ENCODE assay signal across 25 cellular contexts in the genomic region with DNA sequence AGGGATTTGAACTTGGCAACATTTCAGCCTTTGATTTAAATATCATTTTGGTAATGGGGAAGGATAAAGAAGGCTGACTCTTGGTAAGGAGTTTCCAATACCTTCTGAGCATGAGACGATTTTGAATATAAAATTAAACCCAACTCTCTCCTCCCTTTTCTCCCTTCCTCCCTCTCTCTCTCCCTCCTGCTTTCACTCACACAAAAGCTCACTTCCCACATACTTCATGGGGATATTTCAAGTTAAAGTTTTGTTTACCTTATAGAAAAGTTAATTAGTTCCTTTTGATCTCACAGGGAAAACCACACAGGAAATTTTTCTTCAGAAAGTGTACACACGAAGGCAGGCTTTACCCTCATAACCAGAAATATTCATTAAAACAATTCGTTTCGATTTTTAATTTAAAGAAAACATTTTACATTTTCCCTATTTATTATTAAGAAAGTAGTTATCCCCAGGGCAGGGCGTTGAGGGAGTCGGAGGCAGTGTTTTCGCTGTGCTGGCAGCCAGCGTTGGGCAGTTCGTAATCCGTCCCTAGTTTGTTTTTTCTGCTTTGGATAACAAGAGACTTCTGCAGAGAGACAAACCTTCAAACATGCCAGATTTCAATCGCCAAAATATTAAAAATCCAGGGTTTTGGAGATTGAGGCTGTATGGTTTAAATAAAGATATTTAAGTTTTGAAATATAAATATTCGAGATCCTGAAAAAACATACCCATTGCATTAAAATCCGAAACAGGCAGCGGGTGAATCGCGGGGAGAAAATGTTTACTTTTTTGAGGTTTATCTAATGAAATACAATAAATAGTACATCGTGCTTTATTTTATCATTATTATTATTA. TPM values are rescaled to one million over a fixed set of nuclear protein-coding genes. Genes with fewer than 3 reads are reported as not detected.
A peak's percentile ranks its signal among the peaks of the same experiment; 100 is the strongest.
DNase-seq lines count a peak whose midpoint lies in the region; ATAC-seq, FAIRE-seq and TF ChIP-seq lines count a peak whose summit lies in the region.
"Had no signal": no experiment of that assay in that cellular context is flagged by ENCODE, and none has a peak within 500 bp of the region (broad histone marks: within the 10 kb centered on the region; RNA-seq: fewer than 3 reads in every experiment).

No MANE protein-coding gene starts in this region.

- H3K14ac ChIP-seq in H1 (ENCODE audit: insufficient read length), result no peak overlapping the region

- H3K79me2 ChIP-seq in HepG2 (ENCODE audit: insufficient read depth, low read length) (no peaks in the 10 kb centered on the region), H1 (ENCODE audit: control insufficient read depth in 1 of 2, insufficient read depth in 2 of 2, low read length in 2 of 2) (no peaks in the 10 kb centered on the region)

- H2BK15ac ChIP-seq in H1 (ENCODE audit: low read length), result no peak overlapping the region

- TF ChIP-seq RAD21 in HepG2 (CRISPR knock-in tag; IDR thresholded peaks at IDR 0.05), result no peak
- no peak for TF ChIP-seq RAD21 in H1 (IDR thresholded peaks at IDR 0.05 in 1 of 2, conservative IDR thresholded peaks at IDR 0.05 in 1 of 2; ENCODE audit: low read depth in 2 of 2, low read length in 2 of 2)

- H3K27ac ChIP-seq in HepG2 (ENCODE audit: extremely low read length, insufficient read depth, low read length) (no peak overlapping the region), right lobe of liver (no peak overlapping the region), H1 (ENCODE audit: low read depth, low read length) (no peak overlapping the region)
- H3K27ac ChIP-seq: GM23248, RWPE1 had no signal

- ATAC-seq in HepG2, result no peak
- no peak for ATAC-seq in right lobe of liver
- ATAC-seq in HG03521 (IDR thresholded peaks at IDR 0.05; ENCODE audit: unreplicated experiment), result no peak
- ATAC-seq in HG03159 (IDR thresholded peaks at IDR 0.05; ENCODE audit: unreplicated experiment), result no peak
- ATAC-seq: GM12878, SK-N-SH treated with all-trans-retinoic acid at 6 μM for 48 hours had no signal

- no peaks in the 10 kb centered on the region; the same call in 1 of the 2 replicates for H3K23me2 ChIP-seq in H1 (ENCODE audit: low read depth, low read length)

- H3K27me3 ChIP-seq in HepG2 (ENCODE audit: control insufficient read depth in 1 of 2, insufficient read depth in 2 of 2, low read length in 2 of 2) (peaks cover 7 to 56% of the 10 kb centered on the region in 2 experiments), right lobe of liver (peaks cover 0 to 19% of the 10 kb centered on the region in 2 donors), H1 (replicated peaks in 1 of 4; ENCODE audit: control insufficient read depth in 3 of 4, extremely low read depth in 1 of 4, insufficient read depth in 3 of 4, low read length in 3 of 4) (peaks cover 7 to 63% (median 55%) of the 10 kb centered on the region in 4 experiments)

- no peak overlapping the region for H3K56ac ChIP-seq in H1 (replicated peaks; ENCODE audit: insufficient read length, low read depth, low read length)

- H2BK120ac ChIP-seq in H1 (replicated peaks; ENCODE audit: low read depth, low read length), result no peak overlapping the region

- H3K4me3 Mint-ChIP-seq in nephron (peak overlapping the region in 2 of 3 experiments; percentile 27 to 63), type B pancreatic cell (peak overlapping the region; percentile 5)

- no peak for FAIRE-seq in HepG2 (lab: Jason Lieb, UNC)
- no peak for FAIRE-seq in H1 (lab: Jason Lieb, UNC)
- FAIRE-seq: GM12878 had no signal

- no peak for TF ChIP-seq CTCF in HepG2 (CRISPR knock-in tag; IDR thresholded peaks at IDR 0.05)
- TF ChIP-seq CTCF in right lobe of liver (IDR thresholded peaks at IDR 0.05), result no peak
- TF ChIP-seq CTCF in H1 (IDR thresholded peaks at IDR 0.05; ENCODE audit: control extremely low read depth in 1 of 3, insufficient read depth in 1 of 3, low read depth in 1 of 3, low read length in 3 of 3), result no peak
- no peak for TF ChIP-seq CTCF in nephron (IDR thresholded peaks at IDR 0.05; ENCODE audit: unreplicated experiment in 3 of 3)
- no peak for TF ChIP-seq CTCF in type B pancreatic cell (conservative IDR thresholded peaks at IDR 0.05)

- no peak overlapping the region for H2AFZ ChIP-seq in HepG2 (ENCODE audit: low read length)
- H2AFZ ChIP-seq in H1 (ENCODE audit: low read length), result no peak overlapping the region
- H2AFZ ChIP-seq: GM23248 had no signal

- H3K23ac ChIP-seq in H1 (ENCODE audit: insufficient read length), result no peak overlapping the region

- no peak overlapping the region for H2BK5ac ChIP-seq in H1 (ENCODE audit: low read depth, low read length)

- DNase-seq in HepG2 (ENCODE audit: low spot score) (no peak), right lobe of liver (no peak), H1 (ENCODE audit: low read depth in 1 of 2, low spot score in 2 of 2) (no peak), type B pancreatic cell (ENCODE audit: extremely low spot score, unreplicated experiment) (no peak)
- no peak for DNase-seq in central memory CD4-positive, alpha-beta T cell
- DNase-seq: 8988T; AML-193; C1 segment of cervical spinal cord; DMS79; GM23248; HCEC 1CT; KG1; NCI-H1092; NCI-H1436; NCI-H187 treated with DMSO at 0.1 percent for 48 hours; NCI-H510A; NK-92 treated with Interleukin-12 subunit alpha and Interleukin-12 subunit beta, amount 100 ng/mL, for 24 hours; SHP77 treated with DMSO at 0.1 percent for 48 hours had no signal

- intact Hi-C loops in HepG2 (cut with micrococcal nuclease; ENCODE audit: unreplicated experiment) (no loop called here), right lobe of liver (cut with DNase I) (no loop called here)

- TF ChIP-seq POLR2A in HepG2 (IDR thresholded peaks at IDR 0.05; ENCODE audit: insufficient read depth in 1 of 2, low read depth in 2 of 2, low read length in 2 of 2) (no peak), right lobe of liver (IDR thresholded peaks at IDR 0.05) (no peak), H1 (IDR thresholded peaks at IDR 0.05; ENCODE audit: control extremely low read depth in 1 of 2, low read depth in 2 of 2, low read length in 2 of 2) (no peak)

- WGBS in HepG2 (ENCODE audit: low lambda C conversion rate), result 8% methylated on average over 17 of the region's 17 CpGs
- 11% methylated on average over 17 of the region's 17 CpGs for WGBS in right lobe of liver (ENCODE audit: insufficient coverage, low coverage, low lambda C conversion rate, missing lambda C conversion rate)
- WGBS in H1 (ENCODE audit: extremely low coverage in 1 of 2, insufficient coverage in 1 of 2, insufficient read length in 1 of 2, insufficient replicate concordance in 2 of 2, low coverage in 1 of 2, low lambda C conversion rate in 2 of 2, missing lambda C conversion rate in 1 of 2), 2 experiments, result 7% methylated on average over 17 of the region's 17 CpGs; no CpG with 5 or more reads in 1 of the 2 experiments

- H3K4me1 Mint-ChIP-seq in nephron (peaks cover 45% of the 10 kb centered on the region), type B pancreatic cell (ENCODE audit: unreplicated experiment) (peaks cover 39% of the 10 kb centered on the region)

- H4K20me1 ChIP-seq in HepG2 (ENCODE audit: insufficient read depth, low read length) (no peaks in the 10 kb centered on the region), H1 (replicated peaks in 1 of 2; ENCODE audit: control insufficient read depth in 1 of 2, insufficient read depth in 2 of 2, low read length in 2 of 2) (no peaks in the 10 kb centered on the region)

- H3K4me1 ChIP-seq in HepG2 (ENCODE audit: insufficient read depth, low read length), result no peaks in the 10 kb centered on the region; the same call in 1 of the 2 replicates
- H3K4me1 ChIP-seq in right lobe of liver, result no peaks in the 10 kb centered on the region
- H3K4me1 ChIP-seq in H1 (replicated peaks in 1 of 4; ENCODE audit: control insufficient read depth in 3 of 4, insufficient read depth in 4 of 4, low read length in 3 of 4), result peaks cover 3 to 9% (median 5%) of the 10 kb centered on the region in 4 experiments; a peak in 6 of 7 replicates

- H3K4ac ChIP-seq in H1 (replicated peaks; ENCODE audit: insufficient read length, low read depth, low read length), result no peak overlapping the region

- no peaks in the 10 kb centered on the region for H3K36me3 Mint-ChIP-seq in nephron (ENCODE audit: low read depth)
- no peaks in the 10 kb centered on the region for H3K36me3 Mint-ChIP-seq in type B pancreatic cell

- CTCF ChIA-PET in HepG2 (lab: Yijun Ruan, JAX; ENCODE audit: low intra/inter-chr PET ratio, low total read pairs), result no interaction called here
- CTCF ChIA-PET in H1 (lab: Charles Lee; ENCODE audit: partially characterized antibody), result interaction anchor here (0.7 to 7.0 kb wide), 12 partner anchors 8 to 483 kb away, joined by 3 to 47 read pairs (median 5); no protein-coding TSS in a partner anchor

- H2BK20ac ChIP-seq in H1 (ENCODE audit: low read length), result no peak overlapping the region

- H4K5ac ChIP-seq in H1 (ENCODE audit: insufficient read length, low read depth, low read length), result no peak overlapping the region

- no peaks in the 10 kb centered on the region for H3K79me1 ChIP-seq in H1 (ENCODE audit: low read depth, low read length)

- TF ChIP-seq EP300 in HepG2 (IDR thresholded peaks at IDR 0.05; ENCODE audit: low read depth in 2 of 2, low read length in 2 of 2), result no peak
- no peak for TF ChIP-seq EP300 in HepG2 (CRISPR knock-in tag; IDR thresholded peaks at IDR 0.05; ENCODE audit: borderline replicate concordance)
- TF ChIP-seq EP300 in H1 (IDR thresholded peaks at IDR 0.05; ENCODE audit: borderline replicate concordance in 1 of 2, low read depth in 2 of 2, low read length in 2 of 2), result no peak

- H3K27ac Mint-ChIP-seq in nephron (peak overlapping the region; percentile 21 to 58 (median 31)), type B pancreatic cell (no peak overlapping the region)

- H3K9me3 Mint-ChIP-seq in nephron (no peaks in the 10 kb centered on the region), type B pancreatic cell (no peaks in the 10 kb centered on the region)

- POLR2A ChIA-PET in HepG2 (lab: Yijun Ruan, JAX), result no interaction called here
- POLR2A ChIA-PET in H1 (lab: Charles Lee; ENCODE audit: partially characterized antibody), result interaction anchor here (0.9 to 2.5 kb wide), 5 partner anchors 8 to 18 kb away, joined by 3 to 11 read pairs (median 10); no protein-coding TSS in a partner anchor

- H3K9ac ChIP-seq in HepG2 (ENCODE audit: insufficient read depth, low read depth, low read length) (no peak overlapping the region), H1 (replicated peaks in 1 of 4; ENCODE audit: extremely low read depth in 1 of 4, low read depth in 3 of 4, low read length in 3 of 4) (no peak overlapping the region)
- H3K9ac ChIP-seq: GM23248 had no signal

- peaks cover 97% of the 10 kb centered on the region for H3K27me3 Mint-ChIP-seq in nephron (ENCODE audit: low read depth)
- peaks cover 74% of the 10 kb centered on the region for H3K27me3 Mint-ChIP-seq in type B pancreatic cell

- H3K4me3 ChIP-seq in HepG2 (replicated peaks in 1 of 3; ENCODE audit: insufficient read depth in 1 of 3, low read depth in 2 of 3, low read length in 3 of 3), result no peak overlapping the region
- no peak overlapping the region for H3K4me3 ChIP-seq in right lobe of liver
- peak overlapping the region in 2 of 4 experiments; percentile 7 to 46; a peak in 3 of 8 replicates for H3K4me3 ChIP-seq in H1 (ENCODE audit: extremely low read depth in 1 of 4, insufficient read depth in 2 of 4, low read depth in 3 of 4, low read length in 4 of 4)
- H3K4me3 ChIP-seq: GM12878, GM23248 had no signal

- no peaks in the 10 kb centered on the region for H3K9me3 ChIP-seq in HepG2 (ENCODE audit: low read length)
- H3K9me3 ChIP-seq in right lobe of liver, result no peaks in the 10 kb centered on the region
- H3K9me3 ChIP-seq in H1 (ENCODE audit: insufficient read depth in 2 of 2, low read depth in 1 of 2, low read length in 1 of 2), result no peaks in the 10 kb centered on the region

- H2AK5ac ChIP-seq in H1 (ENCODE audit: low read depth, low read length), result no peak overlapping the region

- no peak overlapping the region for H3K4me2 ChIP-seq in HepG2 (ENCODE audit: low read depth, low read length)
- H3K4me2 ChIP-seq in H1 (ENCODE audit: insufficient read depth in 1 of 2, low read depth in 2 of 2, low read length in 2 of 2), result peak overlapping the region; percentile 60 to 72

- no peak overlapping the region for H3K18ac ChIP-seq in H1 (ENCODE audit: extremely low read depth, low read length)

- H3K36me3 ChIP-seq in HepG2 (replicated peaks in 1 of 2; ENCODE audit: control insufficient read depth in 1 of 2, insufficient read depth in 2 of 2, low read length in 2 of 2) (no peaks in the 10 kb centered on the region), right lobe of liver (no peaks in the 10 kb centered on the region), H1 (ENCODE audit: control insufficient read depth in 2 of 4, insufficient read depth in 4 of 4, low read length in 3 of 4) (no peaks in the 10 kb centered on the region)

- no peak overlapping the region for H2BK12ac ChIP-seq in H1 (ENCODE audit: low read depth, low read length)

- H4K91ac ChIP-seq in H1 (replicated peaks; ENCODE audit: insufficient read length, low read length), result no peak overlapping the region

- in situ Hi-C loops in HepG2 (cut with HindIII; ENCODE audit: extremely low pct_ligation_motif_present, low pct_unique_long_range_greater_than_20kb), result no loop called here

- BruUV-seq in HepG2 (replicated peaks; lab: Mats Ljungman, UMichigan), result no TSS peak

- no peak overlapping the region for H4K8ac ChIP-seq in H1 (ENCODE audit: extremely low read depth, insufficient read depth, low read length)

RNA-seq across cellular contexts. Expression of a gene that starts 25.3 kb away (rescaled TPM):
- total RNA-seq in HepG2 (2016; rRNA removed; fragmentation: Illumina TruSeq; extraction: Trizol) (not detected in 2 replicates), right lobe of liver (not detected), type B pancreatic cell (ENCODE audit: low replicate concordance) (0.43 and 11.6 TPM in 2 replicates)
- not detected in 2 replicates for total RNA-seq in HepG2 (2016; cell fraction: cytosol; rRNA removed; fragmentation: Illumina TruSeq; extraction: Trizol; ENCODE audit: low read depth)
- total RNA-seq in HepG2 (2016; cell fraction: insoluble cytoplasmic fraction; rRNA removed; fragmentation: Illumina TruSeq; extraction: Trizol), result not detected in 2 replicates
- not detected in 2 replicates for total RNA-seq in HepG2 (2016; cell fraction: membrane; rRNA removed; fragmentation: Illumina TruSeq; extraction: Trizol)
- total RNA-seq in HepG2 (2016; cell fraction: nucleus; rRNA removed; fragmentation: Illumina TruSeq; extraction: Trizol), result not detected in 2 replicates
- polyA plus RNA-seq in HepG2 (2011; rRNA removed) (not detected in 2 replicates), H1 (2011; rRNA removed) (not detected in 2 replicates)
- polyA plus RNA-seq in HepG2 (2011; cell fraction: cytosol; rRNA removed), result not detected in 2 replicates
- polyA plus RNA-seq in HepG2 (2011; cell fraction: nucleus; rRNA removed), result not detected in 2 replicates
- 0.07 TPM in 1 of 2 replicates, not detected in the other for polyA plus RNA-seq in HepG2 (2012)
- polyA plus RNA-seq in HepG2 (2016; cell fraction: cytosol; fragmentation: Illumina TruSeq; extraction: Trizol; ENCODE audit: low read depth), result not detected in 2 replicates
- not detected in 2 replicates for polyA plus RNA-seq in HepG2 (2016; cell fraction: insoluble cytoplasmic fraction; fragmentation: Illumina TruSeq; extraction: Trizol; ENCODE audit: low read depth)
- not detected in 2 replicates for polyA plus RNA-seq in HepG2 (2016; cell fraction: membrane; fragmentation: Illumina TruSeq; extraction: Trizol; ENCODE audit: low read depth)
- polyA plus RNA-seq in HepG2 (2016; cell fraction: nucleus; fragmentation: Illumina TruSeq; extraction: Trizol; ENCODE audit: insufficient read depth, low read depth), result not detected in 2 replicates
- polyA minus RNA-seq in HepG2 (2011; rRNA and poly(A)+ RNA removed; ENCODE audit: low replicate concordance), result not detected in 2 replicates
- not detected in 2 replicates for polyA minus RNA-seq in HepG2 (2011; cell fraction: cytosol; rRNA and poly(A)+ RNA removed)
- not detected in 2 replicates for polyA minus RNA-seq in HepG2 (2011; cell fraction: nucleus; rRNA and poly(A)+ RNA removed)
- total RNA-seq in H1 (2021; fragmentation: NEBNext Ultra II Directional; extraction: Animal tissue kit (Norgen Biotek cat#: 25700)), result not detected in 2 replicates
- polyA plus RNA-seq in H1 (2011; cell fraction: cytosol; rRNA removed), result not detected
- polyA plus RNA-seq in H1 (2011; cell fraction: nucleus; rRNA removed), result not detected
- polyA plus RNA-seq in H1 (2012, experiment 1 of 2), result 0.05 to 0.06 TPM in 2 of 4 replicates, not detected in the others
- not detected for polyA plus RNA-seq in H1 (2012, experiment 2 of 2)
- not detected for polyA plus RNA-seq in H1 (2013, experiment 1 of 2)
- polyA plus RNA-seq in H1 (2013, experiment 2 of 2), result not detected
- not detected in 2 replicates for polyA minus RNA-seq in H1 (2011; rRNA and poly(A)+ RNA removed)
- polyA minus RNA-seq in H1 (2011; cell fraction: cytosol; rRNA and poly(A)+ RNA removed), result not detected
- polyA minus RNA-seq in H1 (2011; cell fraction: nucleus; rRNA and poly(A)+ RNA removed), result not detected
- total RNA-seq: GM12878, GM23248 had no signal
- polyA plus RNA-seq: AG04450, GM12878, GM23248 had no signal
